Comparison of ENCODE assay signal across 14 cellular contexts in the genomic region with DNA sequence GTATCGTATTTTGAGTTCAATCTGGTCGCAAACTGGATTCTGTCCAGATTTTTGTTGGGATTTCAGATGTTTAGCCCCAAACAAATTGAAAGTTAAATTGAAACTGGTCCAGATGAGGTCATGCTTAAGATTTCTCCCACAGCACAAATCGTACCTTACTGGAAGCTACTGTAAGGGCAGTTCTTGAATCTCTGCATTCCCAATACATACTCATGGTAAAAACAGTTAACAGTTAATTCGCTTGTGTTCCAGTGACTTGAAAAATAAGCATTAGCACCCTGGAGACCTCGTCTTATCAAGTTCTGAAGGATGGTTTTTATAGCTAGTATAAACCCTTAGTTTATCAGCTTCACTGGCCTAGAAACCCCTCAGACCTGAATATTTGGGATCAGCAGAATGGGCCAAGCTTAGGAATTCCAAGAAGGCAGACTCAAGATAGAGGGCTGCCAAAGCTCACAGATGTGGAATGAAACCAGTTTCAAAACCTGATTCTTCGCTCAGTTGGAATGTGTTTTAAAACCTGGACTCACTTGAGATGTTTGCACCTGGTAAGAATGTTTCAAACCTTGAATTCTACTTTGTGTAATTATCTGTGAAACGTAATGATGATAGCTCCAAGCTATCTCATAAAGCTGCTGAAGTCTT.
A peak's percentile ranks its signal among the peaks of the same experiment; 100 is the strongest.
DNase-seq lines count a peak whose midpoint lies in the region; ATAC-seq and TF ChIP-seq lines count a peak whose summit lies in the region.
"Had no signal": no experiment of that assay in that cellular context is flagged by ENCODE, and none has a peak within 500 bp of the region (broad histone marks: within the 10 kb centered on the region; RNA-seq: fewer than 3 reads in every experiment).

No MANE protein-coding gene starts in this region.

- no peaks in the 10 kb centered on the region for H3K27me3 ChIP-seq in HUES48 (ENCODE audit: control insufficient read depth, insufficient read depth, low read length)
- H3K27me3 ChIP-seq in thoracic aorta (replicated peaks; ENCODE audit: insufficient read depth), result no peaks in the 10 kb centered on the region
- H3K27me3 ChIP-seq: suprapubic skin had no signal

- H3K9ac ChIP-seq in HUES48 (ENCODE audit: low read depth, low read length), result no peak overlapping the region

- H3K27ac ChIP-seq in HUES48 (ENCODE audit: low read depth, low read length) (peak overlapping the region; percentile 29), thoracic aorta (peak overlapping the region; percentile 36 to 49)
- H3K27ac ChIP-seq: suprapubic skin had no signal

- H3K4me3 ChIP-seq in HUES48 (ENCODE audit: low read depth, low read length) (no peak overlapping the region), thoracic aorta (no peak overlapping the region)
- H3K4me3 ChIP-seq: suprapubic skin had no signal

- DNase-seq in amniotic epithelial cell (ENCODE audit: low read depth) (peak; percentile 77), kidney tubule cell (ENCODE audit: low spot score) (peak; percentile 44), thoracic aorta (ENCODE audit: low spot score) (no peak), OCI-M2 (lab: John Stamatoyannopoulos, UW; ENCODE audit: unreplicated experiment) (no peak), activated T-cell treated with anti-CD3 and anti-CD28 coated beads for 4 hours (no peak)
- DNase-seq: activated CD8-positive, alpha-beta memory T cell treated with anti-CD3 and anti-CD28 coated beads for 24 hours; activated naive CD4-positive, alpha-beta T cell treated with anti-CD3 and anti-CD28 coated beads, Interleukin-2, amount 10 ng/mL, durations not matched to agents 7 days and 5 days; NCI-H1092 treated with DMSO at 0.1 percent for 48 hours; RPMI8226 had no signal

- H3K4me1 ChIP-seq in HUES48 (ENCODE audit: control insufficient read depth, insufficient read depth, low read length) (peaks cover 49% of the 10 kb centered on the region), thoracic aorta (ENCODE audit: control insufficient read depth in 1 of 2, low read depth in 2 of 2) (peaks cover 19 to 51% of the 10 kb centered on the region in 2 donors)

- no peak for TF ChIP-seq CTCF in thoracic aorta (IDR thresholded peaks at IDR 0.05)

- ATAC-seq in thoracic aorta (ENCODE audit: insufficient number of reproducible peaks, low FRiP score, low read depth), result no peak
- ATAC-seq in HG03045 (IDR thresholded peaks at IDR 0.05; ENCODE audit: unreplicated experiment), result no peak
- ATAC-seq in GM21381 (IDR thresholded peaks at IDR 0.05; ENCODE audit: unreplicated experiment), result no peak
- ATAC-seq: esophagus mucosa had no signal

- no peaks in the 10 kb centered on the region for H3K9me3 ChIP-seq in HUES48 (ENCODE audit: control insufficient read depth, insufficient read depth, low read length)
- no peaks in the 10 kb centered on the region for H3K9me3 ChIP-seq in thoracic aorta
- H3K9me3 ChIP-seq: suprapubic skin had no signal

- H3K36me3 ChIP-seq in HUES48 (ENCODE audit: control insufficient read depth, insufficient read depth, low read length), result no peaks in the 10 kb centered on the region
- H3K36me3 ChIP-seq in thoracic aorta, result no peaks in the 10 kb centered on the region
- H3K36me3 ChIP-seq: suprapubic skin had no signal

Comparison
In these comparisons a context has a peak if more than half of its experiments do, and no peak if none do; other contexts are left out.
1. DNase-seq: peak in amniotic epithelial cell (single experiment) and kidney tubule cell (single experiment); none in thoracic aorta (single experiment), OCI-M2 (single experiment) and activated T-cell treated with anti-CD3 and anti-CD28 coated beads for 4 hours (single experiment).